Comparison of ENCODE assay signal across 1 cellular context in genomic region chr4:128608006-128608405, GRCh38.
TF ChIP-seq lines count a peak whose summit lies in the region.

No MANE protein-coding gene starts in this region.

TF ChIP-seq in HepG2, 621 proteins besides CTCF, POLR2A, EP300 and RAD21 (continued from another document):
- TF ChIP-seq UBTF (CRISPR knock-in tag; IDR thresholded peaks at IDR 0.05) (no peak), TCF12 (IDR thresholded peaks at IDR 0.05) (no peak), TCF12 (CRISPR knock-in tag; IDR thresholded peaks at IDR 0.05) (no peak), ZXDC (CRISPR knock-in tag; IDR thresholded peaks at IDR 0.05) (no peak), NCOR1 (IDR thresholded peaks at IDR 0.05; ENCODE audit: borderline replicate concordance, low read length) (no peak), GPN1 (CRISPR knock-in tag; IDR thresholded peaks at IDR 0.05; ENCODE audit: borderline replicate concordance) (no peak), ZNF609 (CRISPR knock-in tag; IDR thresholded peaks at IDR 0.05; ENCODE audit: borderline replicate concordance) (no peak), ZNF652 (CRISPR knock-in tag; IDR thresholded peaks at IDR 0.05; ENCODE audit: borderline replicate concordance, low read depth) (no peak), EED (CRISPR knock-in tag; IDR thresholded peaks at IDR 0.05) (no peak)
